In the genomic region with DNA sequence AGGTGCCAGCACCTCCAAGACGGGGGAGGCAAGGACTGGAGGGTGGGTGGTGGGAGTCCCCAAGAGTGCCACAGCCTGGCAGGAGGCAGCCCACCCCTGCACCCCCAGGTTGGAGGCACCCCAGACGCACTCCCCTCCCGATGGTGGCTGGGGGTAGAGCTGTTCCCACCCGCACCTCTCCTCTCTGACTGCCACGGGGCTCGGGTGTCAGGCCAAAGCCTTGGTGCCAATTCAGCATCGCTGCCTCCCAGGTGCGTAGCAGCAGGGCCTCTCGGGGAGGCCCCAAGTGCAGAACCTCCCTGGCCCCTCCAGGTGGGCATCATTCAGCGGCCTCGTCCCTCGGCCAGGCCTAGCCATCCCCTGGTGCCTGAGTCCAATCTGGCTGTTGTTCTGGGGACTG, we compare ENCODE assay signal across 35 cellular contexts.
"Had no signal": no experiment of that assay in that cellular context is flagged by ENCODE, and none has a peak within 500 bp of the region (broad histone marks: within the 10 kb centered on the region; RNA-seq: fewer than 3 reads in every experiment).

No MANE protein-coding gene starts in this region.

- H3K27ac ChIP-seq: adrenal gland, ascending aorta, body of pancreas, brain microvascular endothelial cell, breast epithelium, cardiac muscle cell had no signal

- DNase-seq: activated effector memory CD4-positive, alpha-beta T cell treated with anti-CD3 and anti-CD28 coated beads, Interleukin-2, amount 50 U/mL, for 16 hours; activated effector memory CD4-positive, alpha-beta T cell treated with Interleukin-2 at 50 U/mL for 16 hours; activated gamma-delta T cell; activated gamma-delta T cell treated with Interleukin-2 at 50 U/mL for 16 hours; activated naive CD4-positive, alpha-beta T cell; activated naive CD4-positive, alpha-beta T cell treated with anti-CD3 and anti-CD28 coated beads for 36 hours; activated naive CD4-positive, alpha-beta T cell treated with anti-CD3 and anti-CD28 coated beads, Interleukin-2, amount 10 ng/mL, durations not matched to agents 7 days and 5 days; activated naive CD4-positive, alpha-beta T cell treated with anti-CD3 and anti-CD28 coated beads, Interleukin-2, amount 50 U/mL, for 16 hours; activated naive CD4-positive, alpha-beta T cell treated with Interleukin-2 at 50 U/mL for 16 hours; activated naive CD8-positive, alpha-beta T cell treated with anti-CD3 and anti-CD28 coated beads for 36 hours; activated naive CD8-positive, alpha-beta T cell treated with anti-CD3 and anti-CD28 coated beads, Interleukin-2, amount 10 ng/mL, durations not matched to agents 7 days and 5 days; activated naive CD8-positive, alpha-beta T cell treated with anti-CD3 and anti-CD28 coated beads, Interleukin-2, amount 50 U/mL, for 24 hours; activated T-cell treated with anti-CD3 and anti-CD28 coated beads, Interleukin-2, amount 50 U/mL, for 1 hour; activated T-cell treated with anti-CD3 and anti-CD28 coated beads, Interleukin-2, amount 50 U/mL, for 24 hours; activated T-cell treated with anti-CD3 and anti-CD28 coated beads, Interleukin-2, amount 50 U/mL, for 4 hours; activated T-cell treated with anti-CD3 and anti-CD28 coated beads, Interleukin-2, amount 50 U/mL, for 48 hours; activated T-cell treated with anti-CD3 and anti-CD28 coated beads, Interleukin-2, amount 50 U/mL, for 72 hours; adrenal gland; amniotic stem cell; aorta; body of pancreas; brain microvascular endothelial cell; central memory CD4-positive, alpha-beta T cell; cerebellar nuclear complex had no signal

- H3K9me3 ChIP-seq: adrenal gland, ascending aorta, body of pancreas, breast epithelium had no signal

- H3K4me1 Mint-ChIP-seq: activated naive CD4-positive, alpha-beta T cell treated with anti-CD3 and anti-CD28 coated beads, Interleukin-2, amount 50 U/mL, for 24 hours; activated naive CD8-positive, alpha-beta T cell treated with anti-CD3 and anti-CD28 coated beads for 36 hours; activated naive CD8-positive, alpha-beta T cell treated with anti-CD3 and anti-CD28 coated beads, Interleukin-2, amount 10 ng/mL, durations not matched to agents 7 days and 5 days; activated naive CD8-positive, alpha-beta T cell treated with anti-CD3 and anti-CD28 coated beads, Interleukin-2, amount 50 U/mL, for 24 hours; activated T-helper 17 cell treated with anti-CD3 and anti-CD28 coated beads, Interleukin-2, amount 50 U/mL, for 72 hours; central memory CD8-positive, alpha-beta T cell had no signal

- H3K4me3 ChIP-seq: adrenal gland, ascending aorta, body of pancreas, breast epithelium, cardiac muscle cell had no signal

- H3K4me1 ChIP-seq: adrenal gland, ascending aorta, body of pancreas, breast epithelium had no signal

- H3K4me3 Mint-ChIP-seq: activated naive CD4-positive, alpha-beta T cell treated with anti-CD3 and anti-CD28 coated beads for 36 hours; activated naive CD4-positive, alpha-beta T cell treated with anti-CD3 and anti-CD28 coated beads, Interleukin-2, amount 10 ng/mL, durations not matched to agents 7 days and 5 days; activated naive CD4-positive, alpha-beta T cell treated with anti-CD3 and anti-CD28 coated beads, Interleukin-2, amount 50 U/mL, for 24 hours; activated naive CD8-positive, alpha-beta T cell; activated naive CD8-positive, alpha-beta T cell treated with anti-CD3 and anti-CD28 coated beads for 36 hours; activated naive CD8-positive, alpha-beta T cell treated with anti-CD3 and anti-CD28 coated beads, Interleukin-2, amount 10 ng/mL, durations not matched to agents 7 days and 5 days; activated naive CD8-positive, alpha-beta T cell treated with anti-CD3 and anti-CD28 coated beads, Interleukin-2, amount 50 U/mL, for 24 hours; activated T-cell treated with anti-CD3 and anti-CD28 coated beads, Interleukin-2, amount 50 U/mL, for 24 hours; activated T-cell treated with anti-CD3 and anti-CD28 coated beads, Interleukin-2, amount 50 U/mL, for 4 hours; activated T-cell treated with anti-CD3 and anti-CD28 coated beads, Interleukin-2, amount 50 U/mL, for 72 hours; activated T-helper 1 cell treated with anti-CD3 and anti-CD28 coated beads, Interleukin-12 subunit alpha, Interleukin-12 subunit beta, Interleukin-2, Interleukin-4 antibody, amounts not matched to agents 30 ng/mL and 10 ng/mL and 1 ng/mL, durations not matched to agents 14 hours and 24 hours and 36 hours; activated T-helper 17 cell treated with anti-CD3 and anti-CD28 coated beads, Interleukin-2, amount 50 U/mL, for 72 hours; brain; central memory CD8-positive, alpha-beta T cell had no signal

- H3K27me3 Mint-ChIP-seq: activated naive CD4-positive, alpha-beta T cell treated with anti-CD3 and anti-CD28 coated beads, Interleukin-2, amount 50 U/mL, for 24 hours; activated naive CD8-positive, alpha-beta T cell; activated naive CD8-positive, alpha-beta T cell treated with anti-CD3 and anti-CD28 coated beads, Interleukin-2, amount 50 U/mL, for 24 hours; central memory CD8-positive, alpha-beta T cell had no signal

- H3K27ac Mint-ChIP-seq: activated naive CD4-positive, alpha-beta T cell treated with anti-CD3 and anti-CD28 coated beads for 36 hours; activated naive CD4-positive, alpha-beta T cell treated with anti-CD3 and anti-CD28 coated beads, Interleukin-2, amount 10 ng/mL, durations not matched to agents 7 days and 5 days; activated naive CD4-positive, alpha-beta T cell treated with anti-CD3 and anti-CD28 coated beads, Interleukin-2, amount 50 U/mL, for 24 hours; activated naive CD4-positive, alpha-beta T cell treated with anti-CD3 and anti-CD28 coated beads, Interleukin-2, amount 50 U/mL, for 72 hours; activated naive CD8-positive, alpha-beta T cell; activated naive CD8-positive, alpha-beta T cell treated with anti-CD3 and anti-CD28 coated beads for 36 hours; activated naive CD8-positive, alpha-beta T cell treated with anti-CD3 and anti-CD28 coated beads, Interleukin-2, amount 10 ng/mL, durations not matched to agents 7 days and 5 days; activated naive CD8-positive, alpha-beta T cell treated with anti-CD3 and anti-CD28 coated beads, Interleukin-2, amount 50 U/mL, for 24 hours; activated T-cell treated with anti-CD3 and anti-CD28 coated beads, Interleukin-2, amount 50 U/mL, for 24 hours; activated T-cell treated with anti-CD3 and anti-CD28 coated beads, Interleukin-2, amount 50 U/mL, for 72 hours; activated T-helper 1 cell treated with anti-CD3 and anti-CD28 coated beads, Interleukin-12 subunit alpha, Interleukin-12 subunit beta, Interleukin-2, Interleukin-4 antibody, amounts not matched to agents 30 ng/mL and 10 ng/mL and 1 ng/mL, durations not matched to agents 14 hours and 24 hours and 36 hours; activated T-helper 17 cell treated with anti-CD3 and anti-CD28 coated beads, Interleukin-2, amount 50 U/mL, for 72 hours; activated T-helper 2 cell treated with anti-CD3 and anti-CD28 coated beads, Interferon-gamma antibody, Interleukin-2, Interleukin-4, amounts not matched to agents 10 μg/mL and 5 μg/mL and 100 μg/mL, durations not matched to agents 14 hours and 24 hours and 36 hours had no signal

- H3K9me3 Mint-ChIP-seq: activated naive CD4-positive, alpha-beta T cell treated with anti-CD3 and anti-CD28 coated beads for 36 hours; activated naive CD4-positive, alpha-beta T cell treated with anti-CD3 and anti-CD28 coated beads, Interleukin-2, amount 10 ng/mL, durations not matched to agents 7 days and 5 days; activated naive CD4-positive, alpha-beta T cell treated with anti-CD3 and anti-CD28 coated beads, Interleukin-2, amount 50 U/mL, for 24 hours; activated naive CD4-positive, alpha-beta T cell treated with anti-CD3 and anti-CD28 coated beads, Interleukin-2, amount 50 U/mL, for 72 hours; activated naive CD8-positive, alpha-beta T cell treated with anti-CD3 and anti-CD28 coated beads for 36 hours; activated naive CD8-positive, alpha-beta T cell treated with anti-CD3 and anti-CD28 coated beads, Interleukin-2, amount 10 ng/mL, durations not matched to agents 7 days and 5 days; activated naive CD8-positive, alpha-beta T cell treated with anti-CD3 and anti-CD28 coated beads, Interleukin-2, amount 50 U/mL, for 24 hours; activated T-cell treated with anti-CD3 and anti-CD28 coated beads, Interleukin-2, amount 50 U/mL, for 24 hours; activated T-cell treated with anti-CD3 and anti-CD28 coated beads, Interleukin-2, amount 50 U/mL, for 4 hours; activated T-cell treated with anti-CD3 and anti-CD28 coated beads, Interleukin-2, amount 50 U/mL, for 72 hours; activated T-helper 1 cell treated with anti-CD3 and anti-CD28 coated beads, Interleukin-12 subunit alpha, Interleukin-12 subunit beta, Interleukin-2, Interleukin-4 antibody, amounts not matched to agents 30 ng/mL and 10 ng/mL and 1 ng/mL, durations not matched to agents 14 hours and 24 hours and 36 hours; activated T-helper 17 cell treated with anti-CD3 and anti-CD28 coated beads, Interleukin-2, amount 50 U/mL, for 72 hours; activated T-helper 2 cell treated with anti-CD3 and anti-CD28 coated beads, Interferon-gamma antibody, Interleukin-2, Interleukin-4, amounts not matched to agents 10 μg/mL and 5 μg/mL and 100 μg/mL, durations not matched to agents 14 hours and 24 hours and 36 hours; central memory CD8-positive, alpha-beta T cell had no signal

- H3K27me3 ChIP-seq: ascending aorta, body of pancreas, brain microvascular endothelial cell, cardiac muscle cell had no signal

- H3K36me3 Mint-ChIP-seq: activated naive CD4-positive, alpha-beta T cell treated with anti-CD3 and anti-CD28 coated beads, Interleukin-2, amount 10 ng/mL, durations not matched to agents 7 days and 5 days; activated naive CD4-positive, alpha-beta T cell treated with anti-CD3 and anti-CD28 coated beads, Interleukin-2, amount 50 U/mL, for 24 hours; activated naive CD4-positive, alpha-beta T cell treated with anti-CD3 and anti-CD28 coated beads, Interleukin-2, amount 50 U/mL, for 72 hours; activated naive CD8-positive, alpha-beta T cell; activated naive CD8-positive, alpha-beta T cell treated with anti-CD3 and anti-CD28 coated beads for 36 hours; activated naive CD8-positive, alpha-beta T cell treated with anti-CD3 and anti-CD28 coated beads, Interleukin-2, amount 10 ng/mL, durations not matched to agents 7 days and 5 days; brain had no signal

- H3K36me3 ChIP-seq: adrenal gland, ascending aorta, brain microvascular endothelial cell, breast epithelium, cardiac muscle cell had no signal
